In the genomic region with DNA sequence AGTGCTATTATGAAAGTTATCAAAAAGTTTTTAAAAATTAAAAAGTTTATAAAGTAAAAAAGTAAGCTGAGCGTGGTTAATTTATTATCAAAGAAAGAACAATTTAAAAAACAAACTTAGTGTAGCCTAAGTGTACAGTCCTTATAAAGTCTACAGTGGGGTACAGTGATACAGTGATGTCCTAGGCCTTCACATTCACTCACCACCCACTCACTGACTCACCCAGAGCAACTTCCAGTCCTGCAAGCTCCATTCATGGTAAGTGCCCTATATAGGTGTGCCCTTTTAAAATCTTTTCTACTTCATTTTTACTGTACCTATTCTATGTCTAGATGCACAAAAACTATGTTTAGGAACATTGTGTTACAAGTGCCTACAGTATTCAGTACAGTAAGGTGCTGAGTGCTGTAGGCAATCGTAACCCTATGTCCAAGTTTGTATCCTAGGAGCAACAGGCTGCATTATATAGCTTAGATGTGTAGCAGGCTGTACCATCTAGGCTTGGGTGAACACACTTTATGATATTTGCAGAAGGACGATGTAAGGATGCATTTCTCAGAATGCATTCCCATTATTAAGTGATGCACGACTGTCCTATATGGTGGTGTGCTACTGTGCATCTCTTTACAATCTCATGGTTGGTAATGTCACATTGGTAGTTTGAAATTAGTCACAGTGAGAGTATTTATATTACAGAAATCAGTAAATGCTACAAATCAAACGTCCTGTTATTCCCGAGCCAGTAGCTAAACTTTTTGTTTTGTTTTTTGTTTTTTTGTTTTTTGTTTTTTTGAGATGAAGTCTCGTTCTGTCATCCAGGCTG, we compare ENCODE assay signal across 21 cellular contexts.
DNase-seq lines count a peak whose midpoint lies in the region; ATAC-seq, FAIRE-seq and TF ChIP-seq lines count a peak whose summit lies in the region.
"Had no signal": no experiment of that assay in that cellular context is flagged by ENCODE, and none has a peak within 500 bp of the region (broad histone marks: within the 10 kb centered on the region; RNA-seq: fewer than 3 reads in every experiment).

No MANE protein-coding gene starts in this region.

- H3K27ac Mint-ChIP-seq in activated CD4-positive, alpha-beta T cell treated with anti-CD3 and anti-CD28 coated beads for 36 hours: no peak overlapping the region
- H3K27ac Mint-ChIP-seq: CD8-positive, alpha-beta T cell had no signal

- TF ChIP-seq EP300 in K562 (IDR thresholded peaks at IDR 0.05; ENCODE audit: low read length) (no peak), ovary (IDR thresholded peaks at IDR 0.05) (no peak)

- H3K79me2 ChIP-seq in K562 (ENCODE audit: control insufficient read depth, insufficient read depth, low read length): no peaks in the 10 kb centered on the region

- TF ChIP-seq CTCF in K562 (IDR thresholded peaks at IDR 0.05 in 2 of 3, conservative IDR thresholded peaks at IDR 0.05 in 1 of 3; ENCODE audit: insufficient read depth in 2 of 3, low read depth in 1 of 3, low read length in 3 of 3) (no peak), ovary (IDR thresholded peaks at IDR 0.05) (no peak)

- no peak for FAIRE-seq in K562 (lab: Jason Lieb, UNC)
- FAIRE-seq: D721Med, GM18507 had no signal

- H3K27ac ChIP-seq in K562 (ENCODE audit: extremely low read depth, low read depth, low read length) (no peak overlapping the region), ovary (no peak overlapping the region)
- H3K27ac ChIP-seq: GM23248, RWPE1 had no signal

- in situ Hi-C loops in K562 (cut with MboI): no loop called here

- no TSS peak for BruUV-seq in K562 (replicated peaks; lab: Mats Ljungman, UMichigan)

- no peaks in the 10 kb centered on the region for H3K9me3 ChIP-seq in K562 (replicated peaks; ENCODE audit: control insufficient read depth, insufficient read depth, low read depth, low read length)
- no peaks in the 10 kb centered on the region for H3K9me3 ChIP-seq in ovary

- intact Hi-C loops in activated CD4-positive, alpha-beta T cell treated with anti-CD3 and anti-CD28 coated beads for 36 hours (cut with DNase I, micrococcal nuclease): no loop called here
- intact Hi-C loops in K562 (cut with micrococcal nuclease): no loop called here
- intact Hi-C loops in ovary (cut with DNase I): no loop called here

- H3K4me3 ChIP-seq in K562 (no peak overlapping the region), ovary (no peak overlapping the region)
- H3K4me3 ChIP-seq: GM23248 had no signal

- peaks cover 6 to 11% of the 10 kb centered on the region in 2 experiments; a peak in 4 of 5 replicates for H3K27me3 ChIP-seq in K562 (ENCODE audit: control insufficient read depth in 2 of 2, insufficient read depth in 2 of 2, low read length in 2 of 2)
- no peaks in the 10 kb centered on the region for H3K27me3 ChIP-seq in ovary

- TF ChIP-seq POLR2A in K562 (conservative IDR thresholded peaks at IDR 0.05): no peak
- no peak for TF ChIP-seq POLR2A in ovary (IDR thresholded peaks at IDR 0.05)

- no peak for DNase-seq in activated CD4-positive, alpha-beta T cell treated with anti-CD3 and anti-CD28 coated beads for 36 hours
- DNase-seq in activated CD4-positive, alpha-beta T cell treated with anti-CD3 and anti-CD28 coated beads for 48 hours: no peak
- peak; percentile 7 for DNase-seq in stimulated activated CD4-positive, alpha-beta T cell treated with anti-CD3 and anti-CD28 coated beads, Interleukin-15, amount 100 ng/mL, for 24 hours
- no peak for DNase-seq in stimulated activated CD4-positive, alpha-beta T cell treated with anti-CD3 and anti-CD28 coated beads, Interleukin-2, amount 100 ng/mL, for 48 hours
- DNase-seq in K562 (ENCODE audit: extremely low read depth in 1 of 4, low spot score in 3 of 4) (no peak), NCI-H2107 treated with DMSO at 0.1 percent for 48 hours (lab: John Stamatoyannopoulos, UW; ENCODE audit: unreplicated experiment) (no peak), hepatic stellate cell (ENCODE audit: low spot score) (no peak), ovary (no peak)
- DNase-seq: 8988T; CD8-positive, alpha-beta T cell; DMS79; HCEC 1CT; KG1; NCI-H1436; NCI-H2029 treated with DMSO at 0.1 percent for 48 hours; NCI-H510A; NCI-H774 had no signal

- CTCF ChIA-PET in activated CD4-positive, alpha-beta T cell treated with anti-CD3 and anti-CD28 coated beads for 36 hours (lab: Charles Lee): interaction anchor here (0.5 to 1.6 kb wide), 8 partner anchors 9 to 617 kb away, joined by 3 read pairs; no protein-coding TSS in a partner anchor
- CTCF ChIA-PET in K562 (lab: Yijun Ruan, JAX; ENCODE audit: low intra/inter-chr PET ratio): no interaction called here

- peaks cover 2% of the 10 kb centered on the region for H3K36me3 Mint-ChIP-seq in activated CD4-positive, alpha-beta T cell treated with anti-CD3 and anti-CD28 coated beads for 36 hours (ENCODE audit: low read depth)

- H3K36me3 ChIP-seq in K562 (ENCODE audit: control insufficient read depth, insufficient read depth, low read length): no peaks in the 10 kb centered on the region
- H3K36me3 ChIP-seq in ovary: no peaks in the 10 kb centered on the region

- no peak overlapping the region for H2AFZ ChIP-seq in K562 (ENCODE audit: low read depth, low read length)
- H2AFZ ChIP-seq: GM23248 had no signal

- no peak overlapping the region for H3K4me2 ChIP-seq in K562 (ENCODE audit: insufficient read depth, low read length)

- peaks cover 18% of the 10 kb centered on the region for H3K4me1 Mint-ChIP-seq in activated CD4-positive, alpha-beta T cell treated with anti-CD3 and anti-CD28 coated beads for 36 hours

- no peaks in the 10 kb centered on the region for H3K27me3 Mint-ChIP-seq in activated CD4-positive, alpha-beta T cell treated with anti-CD3 and anti-CD28 coated beads for 36 hours

- no peak for TF ChIP-seq RAD21 in K562 (CRISPR knock-in tag; conservative IDR thresholded peaks at IDR 0.05 in 1 of 2, IDR thresholded peaks at IDR 0.05 in 1 of 2)

- no peak overlapping the region for H3K9ac ChIP-seq in K562 (ENCODE audit: insufficient read depth in 1 of 2, low read depth in 2 of 2, low read length in 2 of 2)
- H3K9ac ChIP-seq: GM23248 had no signal

- H4K20me1 ChIP-seq in K562 (replicated peaks; ENCODE audit: control insufficient read depth, insufficient read depth, low read length): no peaks in the 10 kb centered on the region

- no peaks in the 10 kb centered on the region for H3K9me1 ChIP-seq in K562 (ENCODE audit: control insufficient read depth, insufficient read depth, low read length)

- peaks cover under 1% of the 10 kb centered on the region for H3K9me3 Mint-ChIP-seq in activated CD4-positive, alpha-beta T cell treated with anti-CD3 and anti-CD28 coated beads for 36 hours (ENCODE audit: low read depth)
- H3K9me3 Mint-ChIP-seq: CD8-positive, alpha-beta T cell had no signal

- ATAC-seq in activated CD4-positive, alpha-beta T cell treated with anti-CD3 and anti-CD28 coated beads for 36 hours: peak; percentile 79
- no peak for ATAC-seq in K562
- ATAC-seq: CD8-positive, alpha-beta T cell had no signal

- 1% methylated on average over 7 of the region's 7 CpGs for WGBS in K562 (ENCODE audit: insufficient coverage, low coverage, missing lambda C conversion rate)
- WGBS in ovary, 3 donors: 82 to 87% (median 82%) methylated on average over 7 of the region's 7 CpGs

- peaks cover 0 to 1% of the 10 kb centered on the region in 2 experiments; a peak in 1 of 5 replicates for H3K4me1 ChIP-seq in K562 (replicated peaks in 1 of 2; ENCODE audit: control insufficient read depth in 2 of 2, insufficient read depth in 2 of 2, low read length in 2 of 2)
- peaks cover 4% of the 10 kb centered on the region for H3K4me1 ChIP-seq in ovary (ENCODE audit: insufficient read depth)

- no peak overlapping the region for H3K4me3 Mint-ChIP-seq in activated CD4-positive, alpha-beta T cell treated with anti-CD3 and anti-CD28 coated beads for 36 hours
- H3K4me3 Mint-ChIP-seq: CD8-positive, alpha-beta T cell had no signal

- POLR2A ChIA-PET in activated CD4-positive, alpha-beta T cell treated with anti-CD3 and anti-CD28 coated beads for 36 hours (lab: Charles Lee): no interaction called here
- POLR2A ChIA-PET in K562 (lab: Yijun Ruan, JAX): interaction anchor here (0.7 to 2.1 kb wide), 3 partner anchors 12 to 881 kb away, joined by 4 to 11 read pairs (median 4); no protein-coding TSS in a partner anchor

TF ChIP-seq in K562, 482 proteins besides CTCF, POLR2A, EP300 and RAD21:
- TF ChIP-seq HDAC8 (tag; IDR thresholded peaks at IDR 0.05) (no peak), CHD1 (IDR thresholded peaks at IDR 0.05; ENCODE audit: low read length) (no peak), EGR1 (conservative IDR thresholded peaks at IDR 0.05) (peak; percentile 42)
- TF ChIP-seq, protein P1, sequence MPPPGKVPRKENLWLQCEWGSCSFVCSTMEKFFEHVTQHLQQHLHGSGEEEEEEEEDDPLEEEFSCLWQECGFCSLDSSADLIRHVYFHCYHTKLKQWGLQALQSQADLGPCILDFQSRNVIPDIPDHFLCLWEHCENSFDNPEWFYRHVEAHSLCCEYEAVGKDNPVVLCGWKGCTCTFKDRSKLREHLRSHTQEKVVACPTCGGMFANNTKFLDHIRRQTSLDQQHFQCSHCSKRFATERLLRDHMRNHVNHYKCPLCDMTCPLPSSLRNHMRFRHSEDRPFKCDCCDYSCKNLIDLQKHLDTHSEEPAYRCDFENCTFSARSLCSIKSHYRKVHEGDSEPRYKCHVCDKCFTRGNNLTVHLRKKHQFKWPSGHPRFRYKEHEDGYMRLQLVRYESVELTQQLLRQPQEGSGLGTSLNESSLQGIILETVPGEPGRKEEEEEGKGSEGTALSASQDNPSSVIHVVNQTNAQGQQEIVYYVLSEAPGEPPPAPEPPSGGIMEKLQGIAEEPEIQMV (tag; conservative IDR thresholded peaks at IDR 0.05; ENCODE audit: low read depth): no peak
